Comparison of ENCODE assay signal across 7 cellular contexts in genomic region chr19:39971380-39971841, GRCh38. TPM values are rescaled to one million over a fixed set of nuclear protein-coding genes. Genes with fewer than 3 reads are reported as not detected.
A peak's percentile ranks its signal among the peaks of the same experiment; 100 is the strongest.
DNase-seq lines count a peak whose midpoint lies in the region; ATAC-seq and TF ChIP-seq lines count a peak whose summit lies in the region.

No MANE protein-coding gene starts in this region.

- H3K9me3 ChIP-seq in esophagus (ENCODE audit: control insufficient read depth in 2 of 2, insufficient read depth in 1 of 2, low read depth in 1 of 2, low read length in 1 of 2) (no peaks in the 10 kb centered on the region), osteoblast (ENCODE audit: low read depth, low read length) (no peaks in the 10 kb centered on the region)

- H3K27me3 ChIP-seq in esophagus (ENCODE audit: control insufficient read depth in 1 of 2, insufficient read depth in 2 of 2, low read length in 2 of 2) (no peaks in the 10 kb centered on the region), osteoblast (ENCODE audit: insufficient read depth, low read length) (no peaks in the 10 kb centered on the region)

- TF ChIP-seq CTCF in osteoblast (IDR thresholded peaks at IDR 0.05; ENCODE audit: extremely low read depth, low read depth, low read length) = no peak

- H3K4me3 ChIP-seq in esophagus (ENCODE audit: low read depth in 1 of 2, low read length in 2 of 2) (peak overlapping the region; percentile 82 to 93), osteoblast (ENCODE audit: insufficient read depth, low read length) (peak overlapping the region; percentile 90)

- peak overlapping the region; percentile 94 for H3K4me2 ChIP-seq in osteoblast (ENCODE audit: insufficient read depth, low read length)

- H3K4me1 ChIP-seq in esophagus (ENCODE audit: control insufficient read depth in 2 of 2, insufficient read depth in 2 of 2, low read length in 1 of 2) = peaks cover 3 to 9% of the 10 kb centered on the region in 2 donors
- H3K4me1 ChIP-seq in osteoblast (ENCODE audit: insufficient read depth, low read length) = peaks cover 12% of the 10 kb centered on the region

- peak overlapping the region; percentile 89 for H2AFZ ChIP-seq in osteoblast (ENCODE audit: low read length)

- DNase-seq in RKO (ENCODE audit: low spot score) (peak; percentile 20), osteoblast (ENCODE audit: insufficient read length, low spot score, missing footprints) (peak; percentile 71), SKM-1 (lab: John Stamatoyannopoulos, UW; ENCODE audit: unreplicated experiment) (no peak), NCI-H510A (lab: John Stamatoyannopoulos, UW) (no peak), NOMO-1 (lab: John Stamatoyannopoulos, UW; ENCODE audit: unreplicated experiment in 2 of 2) (no peak)

- H4K20me1 ChIP-seq in osteoblast (ENCODE audit: insufficient read depth, low read length) = peaks cover 4% of the 10 kb centered on the region

- ATAC-seq in GM21528 (IDR thresholded peaks at IDR 0.05; ENCODE audit: low FRiP score, unreplicated experiment) = peak; percentile 1

- 2 to 3% methylated on average over 20 of the region's 20 CpGs for WGBS in esophagus, 2 donors

- H3K27ac ChIP-seq in esophagus (ENCODE audit: low read depth in 2 of 2, low read length in 1 of 2) (peak overlapping the region; percentile 39 to 87), osteoblast (ENCODE audit: low read depth, low read length) (peak overlapping the region; percentile 94)

- H3K36me3 ChIP-seq in esophagus (ENCODE audit: control insufficient read depth in 2 of 2, insufficient read depth in 2 of 2, low read length in 1 of 2) (peaks cover 5 to 12% of the 10 kb centered on the region in 2 donors), osteoblast (ENCODE audit: insufficient read depth, low read length) (peaks cover 36% of the 10 kb centered on the region)

- H3K79me2 ChIP-seq in osteoblast (ENCODE audit: insufficient read depth, low read length) = peaks cover 35% of the 10 kb centered on the region

RNA-seq across cellular contexts. Expression of gene PSMC4, which starts 0.4 kb away (rescaled TPM):
- 10 to 100 TPM; 50.1 to 73.8 TPM for polyA plus RNA-seq in esophagus
- 89.9 and 99.5 TPM in 2 replicates for total RNA-seq in osteoblast

RNA-seq across cellular contexts. Expression of gene ZNF546, which starts 25.4 kb away (rescaled TPM):
- under 1 TPM; 0.52 to 0.90 TPM for polyA plus RNA-seq in esophagus
- total RNA-seq in osteoblast = 8.7 and 8.8 TPM in 2 replicates

RNA-seq across cellular contexts. Expression of gene FCGBP, which starts 37.0 kb away (rescaled TPM):
- polyA plus RNA-seq in esophagus = 1 to 10 TPM; 2.3 to 3.0 TPM
- total RNA-seq in osteoblast = under 0.01 TPM in 2 replicates

Comparison
In these comparisons a context has a peak if more than half of its experiments do, and no peak if none do; other contexts are left out.
1. DNase-seq: peak in RKO (single experiment) and osteoblast (single experiment); none in SKM-1 (single experiment), NCI-H510A (single experiment) and NOMO-1 (0 of 2).